30 cellular contexts compared by ENCODE assay signal in the genomic region with DNA sequence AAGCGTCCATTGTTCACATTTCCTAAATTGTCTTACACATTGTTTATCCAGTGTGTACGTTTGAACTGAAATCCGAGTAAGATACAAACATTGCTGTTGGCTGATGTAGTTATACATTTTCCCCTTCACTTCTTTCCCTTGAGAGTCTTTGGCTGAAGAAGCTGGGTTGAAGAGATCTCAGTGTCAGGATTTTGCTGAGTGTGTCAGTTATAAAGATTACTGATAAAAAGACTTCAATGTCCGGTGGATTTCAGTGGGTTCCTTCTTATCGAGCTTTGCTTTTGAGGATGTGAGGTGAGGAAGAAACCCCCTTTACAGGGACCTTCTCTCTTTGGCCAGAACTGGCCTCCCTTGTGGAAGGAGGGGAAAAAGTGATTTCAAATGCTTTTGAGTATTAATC. TPM values are rescaled to one million over a fixed set of nuclear protein-coding genes. Genes with fewer than 3 reads are reported as not detected.
"Had no signal": no experiment of that assay in that cellular context is flagged by ENCODE, and none has a peak within 500 bp of the region (broad histone marks: within the 10 kb centered on the region; RNA-seq: fewer than 3 reads in every experiment).

No MANE protein-coding gene starts in this region.

- ATAC-seq: effector memory CD8-positive, alpha-beta T cell; heart left ventricle; mucosa of descending colon; psoas muscle; stimulated activated naive CD8-positive, alpha-beta T cell treated with anti-CD3 and anti-CD28 coated beads, Interleukin-15, Interleukin-2, amounts not matched to agents 100 U/mL and 50 U/mL, for 24 hours had no signal

- H2AFZ ChIP-seq: hepatocyte, neural progenitor cell had no signal

- H3K36me3 ChIP-seq: colonic mucosa, gastroesophageal sphincter, heart left ventricle, left lung, neural progenitor cell, spleen, tibial artery had no signal

- H3K9ac ChIP-seq: neural progenitor cell had no signal

- H3K27ac ChIP-seq: colonic mucosa, foreskin keratinocyte, gastroesophageal sphincter, heart left ventricle, hepatocyte, left lung, neural progenitor cell, psoas muscle, skin epidermis, spleen, testis, tibial artery had no signal

- H3K4me1 ChIP-seq: colonic mucosa, foreskin keratinocyte, gastroesophageal sphincter, left lung, psoas muscle, spleen, testis, tibial artery had no signal

- H3K4me2 ChIP-seq: hepatocyte, neural progenitor cell had no signal

- H3K4me3 ChIP-seq: colonic mucosa, gastroesophageal sphincter, heart left ventricle, hepatocyte, left lung, mucosa of descending colon, neural progenitor cell, psoas muscle, skin epidermis, spleen, tibial artery had no signal

- H3K9me3 ChIP-seq: colonic mucosa, gastroesophageal sphincter, heart left ventricle, left lung, mucosa of descending colon, psoas muscle, testis, tibial artery had no signal

- H3K79me2 ChIP-seq: hepatocyte had no signal

- H3K27me3 ChIP-seq: colonic mucosa, hepatocyte, neural progenitor cell, testis had no signal

- DNase-seq: colonic mucosa; effector memory CD8-positive, alpha-beta T cell; erythroblast; foreskin keratinocyte; heart left ventricle; mesenchymal stem cell; mucosa of descending colon; naive B cell; nucleus accumbens; psoas muscle; spleen; stimulated activated CD4-positive, alpha-beta T cell treated with anti-CD3 and anti-CD28 coated beads, Interleukin-4, amount 100 ng/mL, for 4 hours; stimulated activated naive CD8-positive, alpha-beta T cell treated with anti-CD3 and anti-CD28 coated beads, Interleukin-15, Interleukin-2, amounts not matched to agents 100 U/mL and 50 U/mL, for 24 hours; substantia nigra; testis; tibial artery had no signal

RNA-seq across cellular contexts. Expression of a gene that starts 20.5 kb away (rescaled TPM):
- total RNA-seq: cerebellum; colonic mucosa; foreskin keratinocyte; gastroesophageal sphincter; hepatocyte; kidney; left lung; lower leg skin; lung microvascular endothelial cell; mesothelial cell of epicardium; mucosa of descending colon; natural killer cell treated with Interleukin-12 subunit alpha and Interleukin-12 subunit beta and Interleukin-15 and Interleukin-18, amount 100 ng/mL, for 72 hours; osteocyte; psoas muscle; right cardiac atrium; spleen had no signal
- polyA plus RNA-seq: foreskin keratinocyte, heart left ventricle, hepatocyte, psoas muscle, right cardiac atrium, spleen, urinary bladder had no signal
